ENCODE assay signal across 1 cellular context in the genomic region with DNA sequence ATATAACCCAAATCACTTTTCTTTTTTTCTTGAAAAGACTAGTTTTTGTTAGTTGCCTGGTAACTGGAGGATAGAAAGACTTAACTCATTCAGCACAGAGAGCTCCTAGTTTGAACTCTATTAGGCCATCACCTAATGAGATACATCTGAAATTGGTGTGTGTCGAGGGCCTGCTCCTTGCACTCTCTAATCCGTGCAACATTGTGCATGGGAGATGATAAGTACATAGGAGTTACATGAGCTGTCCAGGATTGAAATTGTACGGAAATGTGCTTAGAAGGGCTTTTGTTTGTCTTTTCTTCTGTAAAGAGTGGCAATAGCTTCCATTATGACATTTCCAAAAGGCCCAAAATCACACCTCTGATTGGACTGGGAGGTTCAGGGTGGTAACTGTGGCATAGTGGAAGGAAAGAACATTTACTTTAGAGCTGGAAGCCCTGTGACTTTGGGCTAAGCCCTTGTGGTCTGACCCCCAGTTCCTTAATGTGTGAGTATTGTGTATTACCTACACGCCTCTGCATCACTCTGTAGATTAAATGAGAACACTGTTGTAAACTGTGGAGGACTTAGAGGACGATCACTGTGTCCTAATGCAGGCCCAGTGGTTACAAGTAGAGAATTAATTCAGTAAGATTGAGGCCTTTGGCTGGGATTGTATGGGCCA.
TF ChIP-seq lines count a peak whose summit lies in the region.

No MANE protein-coding gene starts in this region.

TF ChIP-seq in IMR-90, 13 proteins besides CTCF, POLR2A, EP300 and RAD21:
- TF ChIP-seq NFE2L2 (IDR thresholded peaks at IDR 0.05; ENCODE audit: low read depth, low read length) (no peak; the same call in 1 of the 2 replicates), CHD1 (IDR thresholded peaks at IDR 0.05; ENCODE audit: low read depth, low read length) (no peak), RCOR1 (IDR thresholded peaks at IDR 0.05; ENCODE audit: insufficient replicate concordance, low read length) (no peak), MAFK (IDR thresholded peaks at IDR 0.05; ENCODE audit: low read depth, low read length) (no peak), MXI1 (IDR thresholded peaks at IDR 0.05; ENCODE audit: borderline replicate concordance, low read depth, low read length) (no peak), MAZ (IDR thresholded peaks at IDR 0.05; ENCODE audit: borderline replicate concordance, low read depth, low read length) (no peak), RFX5 (IDR thresholded peaks at IDR 0.05; ENCODE audit: low read depth, low read length) (no peak), SMC3 (IDR thresholded peaks at IDR 0.05; ENCODE audit: low read depth, low read length) (no peak), BHLHE40 (IDR thresholded peaks at IDR 0.05; ENCODE audit: low read depth, low read length) (no peak), FOS (IDR thresholded peaks at IDR 0.05; ENCODE audit: low read depth, low read length) (no peak), CEBPB (IDR thresholded peaks at IDR 0.05; ENCODE audit: low read depth, low read length) (no peak)
- TF ChIP-seq, protein P1, sequence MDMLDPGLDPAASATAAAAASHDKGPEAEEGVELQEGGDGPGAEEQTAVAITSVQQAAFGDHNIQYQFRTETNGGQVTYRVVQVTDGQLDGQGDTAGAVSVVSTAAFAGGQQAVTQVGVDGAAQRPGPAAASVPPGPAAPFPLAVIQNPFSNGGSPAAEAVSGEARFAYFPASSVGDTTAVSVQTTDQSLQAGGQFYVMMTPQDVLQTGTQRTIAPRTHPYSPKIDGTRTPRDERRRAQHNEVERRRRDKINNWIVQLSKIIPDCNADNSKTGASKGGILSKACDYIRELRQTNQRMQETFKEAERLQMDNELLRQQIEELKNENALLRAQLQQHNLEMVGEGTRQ (IDR thresholded peaks at IDR 0.05; ENCODE audit: low read depth, low read length): no peak
- TF ChIP-seq, protein P2, sequence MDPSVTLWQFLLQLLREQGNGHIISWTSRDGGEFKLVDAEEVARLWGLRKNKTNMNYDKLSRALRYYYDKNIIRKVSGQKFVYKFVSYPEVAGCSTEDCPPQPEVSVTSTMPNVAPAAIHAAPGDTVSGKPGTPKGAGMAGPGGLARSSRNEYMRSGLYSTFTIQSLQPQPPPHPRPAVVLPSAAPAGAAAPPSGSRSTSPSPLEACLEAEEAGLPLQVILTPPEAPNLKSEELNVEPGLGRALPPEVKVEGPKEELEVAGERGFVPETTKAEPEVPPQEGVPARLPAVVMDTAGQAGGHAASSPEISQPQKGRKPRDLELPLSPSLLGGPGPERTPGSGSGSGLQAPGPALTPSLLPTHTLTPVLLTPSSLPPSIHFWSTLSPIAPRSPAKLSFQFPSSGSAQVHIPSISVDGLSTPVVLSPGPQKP (IDR thresholded peaks at IDR 0.05; ENCODE audit: borderline replicate concordance, low read depth, low read length): no peak
